In genomic region chr22:36363378-36363931, GRCh38 we compare ENCODE assay signal across 8 cellular contexts. TPM values are rescaled to one million over a fixed set of nuclear protein-coding genes. Genes with fewer than 3 reads are reported as not detected.
DNase-seq lines count a peak whose midpoint lies in the region; FAIRE-seq and TF ChIP-seq lines count a peak whose summit lies in the region.

No MANE protein-coding gene starts in this region.

- H3K9ac ChIP-seq in colonic mucosa (ENCODE audit: low read depth in 2 of 2, low read length in 2 of 2) = peak overlapping the region in 1 of 2 donors; percentile 49

- H3K4me3 Mint-ChIP-seq in nephron progenitor cell = no peak overlapping the region

- no peaks in the 10 kb centered on the region for H3K9me3 Mint-ChIP-seq in nephron progenitor cell

- no peaks in the 10 kb centered on the region for H3K36me3 ChIP-seq in colonic mucosa
- no peaks in the 10 kb centered on the region; the same call in 1 of the 2 replicates for H3K36me3 ChIP-seq in BE2C

- no peaks in the 10 kb centered on the region for H3K27me3 ChIP-seq in colonic mucosa
- no peaks in the 10 kb centered on the region for H3K27me3 ChIP-seq in BE2C

- H3K4me3 ChIP-seq in colonic mucosa (no peak overlapping the region), BE2C (ENCODE audit: low read depth, low read length) (no peak overlapping the region)

- no peaks in the 10 kb centered on the region for H3K36me3 Mint-ChIP-seq in nephron progenitor cell (ENCODE audit: low read depth)

- no peak for TF ChIP-seq CTCF in C4-2B (conservative IDR thresholded peaks at IDR 0.05)
- TF ChIP-seq CTCF in colonic mucosa (IDR thresholded peaks at IDR 0.05) = no peak
- no peak for TF ChIP-seq CTCF in nephron progenitor cell (IDR thresholded peaks at IDR 0.05)
- no peak for TF ChIP-seq CTCF in BE2C (IDR thresholded peaks at IDR 0.05; ENCODE audit: low read depth, low read length)

- H3K27ac Mint-ChIP-seq in nephron progenitor cell = peak overlapping the region; percentile 83

- H3K27me3 Mint-ChIP-seq in nephron progenitor cell (ENCODE audit: low read depth, poor library complexity) = no peaks in the 10 kb centered on the region

- peaks cover 99% of the 10 kb centered on the region for H3K4me1 Mint-ChIP-seq in nephron progenitor cell

- TF ChIP-seq POLR2A in H54 (IDR thresholded peaks at IDR 0.05; ENCODE audit: low read depth, low read length) = no peak

- H3K27ac ChIP-seq in C4-2B (peak overlapping the region; percentile 62), colonic mucosa (peak overlapping the region; percentile 93)

- no peak for FAIRE-seq in H54 (lab: Jason Lieb, UNC)

- H3K4me1 ChIP-seq in colonic mucosa (peaks cover 75% of the 10 kb centered on the region), BE2C (peaks cover 9% of the 10 kb centered on the region)

- DNase-seq in NCI-H146 treated with DMSO at 0.1 percent for 48 hours (lab: John Stamatoyannopoulos, UW; ENCODE audit: unreplicated experiment) = peak; percentile 21
- no peak for DNase-seq in colonic mucosa
- no peak for DNase-seq in nephron progenitor cell
- no peak for DNase-seq in LoVo (ENCODE audit: low spot score)
- no peak for DNase-seq in BE2C
- DNase-seq in H54 (ENCODE audit: insufficient read length, low spot score) = no peak
- no peak for DNase-seq in NOMO-1 (lab: John Stamatoyannopoulos, UW; ENCODE audit: unreplicated experiment in 2 of 2)

- intact Hi-C loops in colonic mucosa (cut with DNase I) = no loop called here

- no peaks in the 10 kb centered on the region for H3K9me3 ChIP-seq in colonic mucosa
- H3K9me3 ChIP-seq in BE2C = no peaks in the 10 kb centered on the region

RNA-seq across cellular contexts. Expression of gene MYH9, which starts 24.3 kb away (rescaled TPM):
- total RNA-seq in colonic mucosa = 100 to 1,000 TPM; 711 to 719 TPM
- polyA plus RNA-seq in BE2C (2012; ENCODE audit: insufficient read depth, insufficient read length, low read depth) = 101 TPM
